21 cellular contexts compared by ENCODE assay signal in the genomic region with DNA sequence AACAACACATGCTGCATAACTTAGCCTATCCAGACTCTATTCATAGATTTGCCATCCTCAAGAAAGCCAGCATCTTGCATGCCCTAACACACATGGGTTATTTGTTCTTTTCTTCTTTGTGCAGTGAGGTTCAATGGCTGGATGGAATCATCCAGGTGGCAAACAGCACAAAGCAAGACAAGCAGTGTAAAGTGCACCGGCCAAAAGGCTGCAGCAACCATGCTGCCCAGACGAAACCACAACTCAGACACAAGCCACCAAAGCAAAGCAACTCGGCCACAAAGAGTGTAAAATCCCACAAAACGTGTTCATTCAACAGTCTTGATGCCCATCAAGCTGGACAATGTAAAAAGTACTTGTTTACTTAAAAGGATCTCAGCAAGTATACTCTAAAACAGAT.
DNase-seq lines count a peak whose midpoint lies in the region; ATAC-seq and TF ChIP-seq lines count a peak whose summit lies in the region.
"Had no signal": no experiment of that assay in that cellular context is flagged by ENCODE, and none has a peak within 500 bp of the region (broad histone marks: within the 10 kb centered on the region; RNA-seq: fewer than 3 reads in every experiment).

No MANE protein-coding gene starts in this region.

- H3K4me1 Mint-ChIP-seq in activated T-cell treated with anti-CD3 and anti-CD28 coated beads, Interleukin-2, amount 50 U/mL, for 24 hours (ENCODE audit: low read depth) = peaks cover 89% of the 10 kb centered on the region
- H3K4me1 Mint-ChIP-seq in activated T-cell treated with anti-CD3 and anti-CD28 coated beads, Interleukin-2, amount 50 U/mL, for 4 hours (ENCODE audit: low read depth) = peaks cover 80% of the 10 kb centered on the region
- peaks cover 87% of the 10 kb centered on the region for H3K4me1 Mint-ChIP-seq in central memory CD8-positive, alpha-beta T cell

- DNase-seq in activated T-cell treated with anti-CD3 and anti-CD28 coated beads, Interleukin-2, amount 50 U/mL, for 24 hours = no peak
- no peak for DNase-seq in activated T-cell treated with anti-CD3 and anti-CD28 coated beads, Interleukin-2, amount 50 U/mL, for 4 hours
- DNase-seq in central memory CD8-positive, alpha-beta T cell (ENCODE audit: low spot score in 2 of 2) = no peak
- DNase-seq in spleen = no peak
- no peak for DNase-seq in SW 1271 (lab: John Stamatoyannopoulos, UW)
- DNase-seq in NCI-H774 (lab: John Stamatoyannopoulos, UW) = no peak
- DNase-seq: activated CD4-positive, alpha-beta T cell treated with anti-CD3 and anti-CD28 coated beads, Interleukin-2, amount 50 U/mL, for 48 hours; dermis blood vessel endothelial cell; DMS53; foreskin fibroblast; islet precursor cell; NCI-H2029; NCI-H345; NK-92 treated with Interleukin-12 subunit alpha and Interleukin-12 subunit beta, amount 100 ng/mL, for 24 hours; RPMI8226 had no signal

- peaks cover 74% of the 10 kb centered on the region for H3K36me3 Mint-ChIP-seq in activated T-cell treated with anti-CD3 and anti-CD28 coated beads, Interleukin-2, amount 50 U/mL, for 24 hours (ENCODE audit: low read depth)
- H3K36me3 Mint-ChIP-seq in activated T-cell treated with anti-CD3 and anti-CD28 coated beads, Interleukin-2, amount 50 U/mL, for 4 hours (ENCODE audit: insufficient read depth) = peaks cover 26% of the 10 kb centered on the region
- H3K36me3 Mint-ChIP-seq in central memory CD8-positive, alpha-beta T cell (ENCODE audit: insufficient read depth) = peaks cover 19% of the 10 kb centered on the region

- ATAC-seq in activated T-cell treated with anti-CD3 and anti-CD28 coated beads, Interleukin-2, amount 50 U/mL, for 4 hours = no peak
- ATAC-seq in HG02678 (IDR thresholded peaks at IDR 0.05; ENCODE audit: unreplicated experiment) (peak; percentile 36), HG03432 (IDR thresholded peaks at IDR 0.05; ENCODE audit: unreplicated experiment) (no peak)
- ATAC-seq in central memory CD8-positive, alpha-beta T cell (replicated peaks; ENCODE audit: extremely low read depth, poor library complexity, severe bottlenecking) = no peak
- ATAC-seq: sciatic nerve had no signal

- H3K27me3 ChIP-seq in spleen (replicated peaks in 1 of 7) = no peaks in the 10 kb centered on the region
- H3K27me3 ChIP-seq: BLaER1 treated with 17β-estradiol and CSF1 and Interleukin-3, amounts not matched to agents 10 nM and 100 nM; hepatocyte had no signal

- H3K27ac Mint-ChIP-seq in activated T-cell treated with anti-CD3 and anti-CD28 coated beads, Interleukin-2, amount 50 U/mL, for 24 hours = peak overlapping the region; percentile 82
- peak overlapping the region; percentile 94 for H3K27ac Mint-ChIP-seq in central memory CD8-positive, alpha-beta T cell (ENCODE audit: low read depth)
- H3K27ac Mint-ChIP-seq: nephron had no signal

- WGBS in spleen, 5 donors = 64 to 81% (median 72%) methylated on average over 4 of the region's 4 CpGs

- no peaks in the 10 kb centered on the region for H3K27me3 Mint-ChIP-seq in activated T-cell treated with anti-CD3 and anti-CD28 coated beads, Interleukin-2, amount 50 U/mL, for 24 hours
- H3K27me3 Mint-ChIP-seq in activated T-cell treated with anti-CD3 and anti-CD28 coated beads, Interleukin-2, amount 50 U/mL, for 4 hours (ENCODE audit: low read depth) = no peaks in the 10 kb centered on the region
- H3K27me3 Mint-ChIP-seq in central memory CD8-positive, alpha-beta T cell = no peaks in the 10 kb centered on the region

- H3K9me3 ChIP-seq in spleen = no peaks in the 10 kb centered on the region

- intact Hi-C loops in spleen (cut with DNase I; ENCODE audit: low total_unique reads) = no loop called here

- peaks cover 9% of the 10 kb centered on the region for H3K9me3 Mint-ChIP-seq in activated T-cell treated with anti-CD3 and anti-CD28 coated beads, Interleukin-2, amount 50 U/mL, for 24 hours
- H3K9me3 Mint-ChIP-seq in activated T-cell treated with anti-CD3 and anti-CD28 coated beads, Interleukin-2, amount 50 U/mL, for 4 hours = peaks cover 11% of the 10 kb centered on the region
- H3K9me3 Mint-ChIP-seq in central memory CD8-positive, alpha-beta T cell = no peaks in the 10 kb centered on the region

- no peak overlapping the region for H3K4me3 ChIP-seq in spleen
- H3K4me3 ChIP-seq: BLaER1 treated with 17β-estradiol and CSF1 and Interleukin-3, amounts not matched to agents 10 nM and 100 nM; hepatocyte had no signal

- no peak overlapping the region for H3K4me3 Mint-ChIP-seq in activated T-cell treated with anti-CD3 and anti-CD28 coated beads, Interleukin-2, amount 50 U/mL, for 24 hours
- H3K4me3 Mint-ChIP-seq in activated T-cell treated with anti-CD3 and anti-CD28 coated beads, Interleukin-2, amount 50 U/mL, for 4 hours = no peak overlapping the region
- peak overlapping the region; percentile 56 for H3K4me3 Mint-ChIP-seq in central memory CD8-positive, alpha-beta T cell
- H3K4me3 Mint-ChIP-seq: nephron had no signal

- H3K4me1 ChIP-seq in spleen = peaks cover 9 to 99% (median 78%) of the 10 kb centered on the region in 6 donors

- peaks cover 0 to 9% (median 0%) of the 10 kb centered on the region in 6 donors for H3K36me3 ChIP-seq in spleen

- TF ChIP-seq CTCF in spleen (IDR thresholded peaks at IDR 0.05 in 8 of 11, conservative IDR thresholded peaks at IDR 0.05 in 3 of 11) = no peak

- no peak for TF ChIP-seq POLR2A in spleen (IDR thresholded peaks at IDR 0.05)

- peak overlapping the region in 6 of 8 donors; percentile 39 to 89 (median 86) for H3K27ac ChIP-seq in spleen
- H3K27ac ChIP-seq: BLaER1 treated with 17β-estradiol and CSF1 and Interleukin-3, amounts not matched to agents 10 nM and 100 nM; hepatocyte had no signal
